Comparison of ENCODE assay signal across 22 cellular contexts in genomic region chr10:57785546-57785945, GRCh38.
"Had no signal": no experiment of that assay in that cellular context is flagged by ENCODE, and none has a peak within 500 bp of the region (broad histone marks: within the 10 kb centered on the region; RNA-seq: fewer than 3 reads in every experiment).

No MANE protein-coding gene starts in this region.

- DNase-seq: activated CD4-positive, alpha-beta T cell treated with anti-CD3 and anti-CD28 coated beads, Interleukin-2, amount 10 ng/mL, durations not matched to agents 24 days and 14 days; activated CD4-positive, CD25-positive, alpha-beta regulatory T cell; activated CD8-positive, alpha-beta T cell treated with anti-CD3 and anti-CD28 coated beads for 36 hours; activated naive CD4-positive, alpha-beta T cell treated with anti-CD3 and anti-CD28 coated beads, Interleukin-2, amount 10 ng/mL, durations not matched to agents 7 days and 5 days; activated naive CD8-positive, alpha-beta T cell treated with anti-CD3 and anti-CD28 coated beads, Interleukin-2, amount 50 U/mL, for 24 hours; activated T-cell treated with anti-CD3 and anti-CD28 coated beads, Interleukin-2, amount 50 U/mL, for 24 hours; anterior cingulate cortex; central memory CD4-positive, alpha-beta T cell; heart left ventricle; left colon; midbrain; right lobe of liver; small intestine; stimulated activated CD4-positive, alpha-beta T cell treated with anti-CD3 and anti-CD28 coated beads, Interleukin-4, amount 100 ng/mL, for 1 hour; stomach; T-helper 9 cell; testis had no signal

- H3K4me1 ChIP-seq: gastroesophageal sphincter, heart left ventricle, parathyroid adenoma, stomach, testis had no signal

- H3K27me3 ChIP-seq: gastroesophageal sphincter, heart left ventricle, right lobe of liver, stomach, testis had no signal

- H3K4me3 ChIP-seq: gastroesophageal sphincter, heart left ventricle, lung, right lobe of liver, stomach, testis had no signal

- H3K79me2 ChIP-seq: parathyroid adenoma had no signal

- H3K9ac ChIP-seq: parathyroid adenoma had no signal

- H3K9me3 ChIP-seq: gastroesophageal sphincter, right lobe of liver, stomach, testis had no signal

- H3K36me3 ChIP-seq: gastroesophageal sphincter, heart left ventricle, right lobe of liver, stomach had no signal

- ATAC-seq: activated CD8-positive, alpha-beta T cell treated with anti-CD3 and anti-CD28 coated beads for 36 hours; activated naive CD8-positive, alpha-beta T cell treated with anti-CD3 and anti-CD28 coated beads, Interleukin-2, amount 50 U/mL, for 24 hours; esophagus mucosa; gastroesophageal sphincter; heart left ventricle; left colon; stimulated activated effector memory CD8-positive, alpha-beta T cell treated with anti-CD3 and anti-CD28 coated beads, Interleukin-12 subunit alpha, Interleukin-12 subunit beta, amount 100 ng/mL, for 72 hours had no signal

- H2AFZ ChIP-seq: parathyroid adenoma had no signal

- H3K27ac ChIP-seq: gastroesophageal sphincter, heart left ventricle, parathyroid adenoma, right lobe of liver, stomach, testis had no signal
